ENCODE assay signal across 8 cellular contexts in the genomic region with DNA sequence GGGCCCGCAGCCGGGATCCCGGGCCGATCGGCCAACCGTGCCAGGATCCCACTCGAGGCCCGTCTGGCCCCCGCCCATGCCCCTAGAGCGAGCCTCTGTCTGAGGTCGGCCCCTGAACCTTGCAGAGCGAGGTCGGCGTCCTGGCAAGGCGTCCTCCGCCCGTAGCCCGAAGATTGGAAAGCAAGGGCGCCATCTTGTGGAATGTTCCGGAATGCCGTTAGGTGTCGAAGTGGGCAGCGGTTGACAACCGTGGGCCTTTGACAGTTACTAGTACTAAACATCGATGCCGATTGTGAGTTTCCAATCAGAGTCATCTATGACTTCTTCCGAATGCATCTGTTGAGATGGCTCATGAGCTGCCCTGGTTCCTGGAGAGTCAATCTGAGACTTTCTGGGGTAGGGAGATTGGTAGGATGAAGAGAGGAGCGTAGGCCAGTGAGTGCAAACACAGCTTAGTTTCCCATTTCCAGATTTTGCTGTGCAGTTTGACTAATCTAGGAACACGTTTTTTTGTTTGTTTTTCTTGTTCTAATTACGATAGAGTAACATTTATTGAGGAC.
A peak's percentile ranks its signal among the peaks of the same experiment; 100 is the strongest.
DNase-seq lines count a peak whose midpoint lies in the region; ATAC-seq and TF ChIP-seq lines count a peak whose summit lies in the region.

No MANE protein-coding gene starts in this region.

- ATAC-seq in GM18907 (IDR thresholded peaks at IDR 0.05; ENCODE audit: unreplicated experiment) (peak; percentile 87), HG03159 (IDR thresholded peaks at IDR 0.05; ENCODE audit: unreplicated experiment) (peak; percentile 76)

- DNase-seq in AG09319 (ENCODE audit: extremely low read depth, low read depth) = peak; percentile 61
- DNase-seq in NCI-H446 (lab: John Stamatoyannopoulos, UW) = peak; percentile 74 to 87
- DNase-seq in activated CD4-positive, alpha-beta T cell treated with anti-CD3 and anti-CD28 coated beads for 4 hours = peak; percentile 87 to 92
- DNase-seq in kidney tubule cell (ENCODE audit: low spot score) = peak; percentile 91
- DNase-seq in stimulated activated CD4-positive, alpha-beta T cell treated with anti-CD3 and anti-CD28 coated beads, Interleukin-1b, Interleukin-23, amount 100 ng/mL, for 24 hours (ENCODE audit: low read depth in 4 of 4, low spot score in 1 of 4) = peak; percentile 81 to 94 (median 84)

- peak; percentile 86 for TF ChIP-seq CTCF in AG09319 (IDR thresholded peaks at IDR 0.05; ENCODE audit: low read depth, low read length)

- peak overlapping the region; percentile 85 for H3K27ac ChIP-seq in cingulate gyrus (ENCODE audit: low read depth, low read length)

Comparison
In these comparisons a context has a peak if more than half of its experiments do, and no peak if none do; other contexts are left out.
1. Peak in every context shown above with its lines: DNase-seq, ATAC-seq and H3K27ac ChIP-seq.